In the genomic region with DNA sequence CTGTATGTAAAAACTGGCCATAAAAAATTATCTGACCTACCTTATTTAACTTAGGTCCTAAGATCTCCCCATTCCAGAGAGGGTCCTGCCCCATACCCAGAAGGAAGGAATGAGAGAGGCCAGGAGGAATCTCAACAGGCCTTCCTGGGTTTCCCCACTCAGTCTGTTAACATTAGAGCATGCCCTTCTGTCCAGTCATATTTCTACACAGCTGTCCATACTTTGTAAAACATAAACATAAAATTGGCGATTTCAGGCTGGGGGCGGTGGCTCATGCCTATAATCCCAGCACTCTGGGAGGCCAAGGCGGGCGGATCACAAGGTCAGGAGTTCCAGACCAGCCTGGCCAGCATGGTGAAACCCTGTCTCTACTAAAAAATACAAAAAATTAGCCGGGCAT, we compare ENCODE assay signal across 1 cellular context.
A peak's percentile ranks its signal among the peaks of the same experiment; 100 is the strongest.
TF ChIP-seq lines count a peak whose summit lies in the region.

No MANE protein-coding gene starts in this region.

TF ChIP-seq in IMR-90, 13 proteins besides CTCF, POLR2A, EP300 and RAD21:
- TF ChIP-seq FOS (IDR thresholded peaks at IDR 0.05; ENCODE audit: low read depth, low read length), result peak; percentile 39; the same call in 1 of the 2 replicates
